Comparison of ENCODE assay signal across 15 cellular contexts in the genomic region with DNA sequence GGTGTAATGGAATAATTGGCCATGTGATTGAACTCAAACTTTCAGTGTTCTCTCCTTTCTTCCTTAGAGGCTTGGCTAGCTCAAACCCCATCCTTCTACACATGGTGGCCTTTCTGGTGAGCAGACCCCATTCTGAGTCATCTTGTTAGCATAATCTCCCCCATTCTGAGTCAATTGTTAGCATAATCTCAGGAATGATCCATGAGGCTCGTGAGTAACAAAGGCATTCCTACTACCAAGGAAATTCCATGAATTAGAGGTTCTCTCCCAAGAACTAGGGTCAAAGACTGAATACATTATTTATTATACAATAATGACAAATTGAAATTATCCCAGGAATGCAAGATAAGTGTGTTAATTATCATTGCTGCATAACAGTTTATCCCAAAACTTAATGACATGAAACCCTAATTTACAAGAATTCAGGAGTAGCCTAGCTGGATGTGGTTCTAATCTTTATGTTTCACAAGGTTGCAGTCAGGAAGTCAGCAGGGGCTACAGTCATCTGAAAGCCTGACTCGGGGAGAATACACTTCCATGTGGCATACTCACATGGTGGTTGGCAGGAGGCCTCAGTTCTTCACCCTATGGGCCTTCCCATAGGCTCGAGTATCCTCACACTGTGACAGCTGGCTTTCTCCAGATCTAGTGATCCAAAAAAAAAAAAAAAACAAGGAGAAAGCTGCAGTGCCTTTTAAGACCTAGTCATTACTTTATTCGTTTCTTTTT.
DNase-seq lines count a peak whose midpoint lies in the region; ATAC-seq and TF ChIP-seq lines count a peak whose summit lies in the region.
"Had no signal": no experiment of that assay in that cellular context is flagged by ENCODE, and none has a peak within 500 bp of the region (broad histone marks: within the 10 kb centered on the region; RNA-seq: fewer than 3 reads in every experiment).

No MANE protein-coding gene starts in this region.

- H3K36me3 ChIP-seq in mesendoderm (ENCODE audit: control insufficient read depth, insufficient read depth, low read length), result no peaks in the 10 kb centered on the region
- H3K36me3 ChIP-seq: adrenal gland had no signal

- H2BK120ac ChIP-seq in mesendoderm (ENCODE audit: low read depth, low read length), result peak overlapping the region; percentile 45

- no peak overlapping the region for H4K5ac ChIP-seq in mesendoderm (ENCODE audit: low read length)

- no peak overlapping the region for H2AK5ac ChIP-seq in mesendoderm (ENCODE audit: low read length)

- peaks cover 8% of the 10 kb centered on the region for H3K4me1 ChIP-seq in mesendoderm (ENCODE audit: control insufficient read depth, low read depth, low read length)
- H3K4me1 ChIP-seq: adrenal gland had no signal

- H3K79me1 ChIP-seq in mesendoderm (ENCODE audit: low read length), result peaks cover 1% of the 10 kb centered on the region

- H3K4me2 ChIP-seq in mesendoderm (ENCODE audit: low read length), result no peak overlapping the region

- TF ChIP-seq POLR2A in NB4 (IDR thresholded peaks at IDR 0.05; ENCODE audit: extremely low read depth, insufficient read length), result no peak

- H3K18ac ChIP-seq in mesendoderm (ENCODE audit: low read length), result peak overlapping the region; percentile 75

- no peak for TF ChIP-seq CTCF in NB4 (IDR thresholded peaks at IDR 0.05; ENCODE audit: low read depth, low read length)
- no peak for TF ChIP-seq CTCF in choroid plexus epithelial cell (conservative IDR thresholded peaks at IDR 0.05; ENCODE audit: low read depth, low read length)
- no peak for TF ChIP-seq CTCF in GM20000 (IDR thresholded peaks at IDR 0.05; ENCODE audit: extremely low read depth, missing control alignments)

- peaks cover 5% of the 10 kb centered on the region for H3K79me2 ChIP-seq in mesendoderm (ENCODE audit: control insufficient read depth, insufficient read depth, low read length)

- H3K9ac ChIP-seq in mesendoderm (ENCODE audit: low read length), result no peak overlapping the region

- no peak overlapping the region for H3K23ac ChIP-seq in mesendoderm (ENCODE audit: low read length)

- no peak for ATAC-seq in HG03571 (IDR thresholded peaks at IDR 0.05; ENCODE audit: unreplicated experiment)

- WGBS in mesendoderm (ENCODE audit: extremely low coverage, insufficient coverage, low lambda C conversion rate), result no CpG with 5 or more reads among the region's 4 CpGs

- peak overlapping the region; percentile 66 for H3K27ac ChIP-seq in mesendoderm (ENCODE audit: low read depth, low read length)
- H3K27ac ChIP-seq: adrenal gland, C4-2B had no signal

- no peaks in the 10 kb centered on the region for H3K27me3 ChIP-seq in mesendoderm (ENCODE audit: insufficient read depth, low read length, poor library complexity)
- H3K27me3 ChIP-seq: adrenal gland had no signal

- no peak overlapping the region for H2BK15ac ChIP-seq in mesendoderm (replicated peaks; ENCODE audit: low read depth)

- H4K8ac ChIP-seq in mesendoderm (ENCODE audit: low read depth, low read length), result peak overlapping the region; percentile 56

- in situ Hi-C loops in G401 (cut with HindIII; ENCODE audit: low sequenced_read_pairs), result no loop called here

- peak overlapping the region; percentile 92 for H2BK5ac ChIP-seq in mesendoderm (ENCODE audit: low read length)

- peak; percentile 33 for DNase-seq in G401 (ENCODE audit: low spot score)
- peak; percentile 11 for DNase-seq in NB4 (ENCODE audit: low read depth)
- DNase-seq in choroid plexus epithelial cell (ENCODE audit: low read depth), result peak; percentile 78
- DNase-seq in mesendoderm, result peak; percentile 96
- no peak for DNase-seq in NCI-H345 (lab: John Stamatoyannopoulos, UW)
- no peak for DNase-seq in NCI-H2196 treated with DMSO at 0.1 percent for 48 hours (lab: John Stamatoyannopoulos, UW; ENCODE audit: unreplicated experiment)
- no peak for DNase-seq in GM20000 (ENCODE audit: low spot score)
- DNase-seq: hippocampal formation; MV-4-11; NCI-H526; SHP77 treated with DMSO at 0.1 percent for 48 hours; stimulated activated CD4-positive, alpha-beta T cell treated with anti-CD3 and anti-CD28 coated beads, Interleukin-4, amount 100 ng/mL, for 24 hours had no signal

- no peak overlapping the region for H3K4me3 ChIP-seq in NB4 (ENCODE audit: low read depth, low read length)
- H3K4me3 ChIP-seq in choroid plexus epithelial cell (ENCODE audit: low read depth, low read length), result no peak overlapping the region
- H3K4me3 ChIP-seq in mesendoderm (ENCODE audit: low read length), result no peak overlapping the region
- H3K4me3 ChIP-seq: adrenal gland had no signal

- no peak overlapping the region for H3K4ac ChIP-seq in mesendoderm (ENCODE audit: low read depth, low read length)

- H3K56ac ChIP-seq in mesendoderm (ENCODE audit: low read length), result peak overlapping the region; percentile 71

Comparison
In these comparisons a context has a peak if more than half of its experiments do, and no peak if none do; other contexts are left out.
1. DNase-seq: peak in G401 (single experiment), NB4 (single experiment), choroid plexus epithelial cell (single experiment) and mesendoderm (single experiment); none in NCI-H345 (single experiment), NCI-H2196 treated with DMSO at 0.1 percent for 48 hours (single experiment) and GM20000 (single experiment).